Comparison of ENCODE assay signal across 8 cellular contexts in genomic region chr12:123634142-123634561, GRCh38. TPM values are rescaled to one million over a fixed set of nuclear protein-coding genes. Genes with fewer than 3 reads are reported as not detected.
DNase-seq lines count a peak whose midpoint lies in the region; ATAC-seq and TF ChIP-seq lines count a peak whose summit lies in the region.

No MANE protein-coding gene starts in this region.

- H3K4me3 Mint-ChIP-seq in progenitor cell of endocrine pancreas (ENCODE audit: low read depth): peak overlapping the region; percentile 99

- no peaks in the 10 kb centered on the region for H3K9me3 ChIP-seq in Panc1 (ENCODE audit: control insufficient read depth, insufficient read depth, low read depth, low read length)

- intact Hi-C loops in Panc1 (cut with micrococcal nuclease; ENCODE audit: unreplicated experiment): no loop called here

- no peaks in the 10 kb centered on the region for H3K27me3 ChIP-seq in Panc1 (ENCODE audit: control insufficient read depth, insufficient read depth, low read length)

- DNase-seq in Panc1 (ENCODE audit: low read depth, low spot score) (no peak), epithelial cell of esophagus (ENCODE audit: low read depth) (no peak), progenitor cell of endocrine pancreas (ENCODE audit: low spot score, unreplicated experiment) (no peak), retina (no peak), GM10248 (ENCODE audit: extremely low spot score) (no peak)

- no peaks in the 10 kb centered on the region for H3K9me3 Mint-ChIP-seq in progenitor cell of endocrine pancreas (ENCODE audit: low read depth)

- H3K27me3 Mint-ChIP-seq in progenitor cell of endocrine pancreas: no peaks in the 10 kb centered on the region

- H3K4me3 ChIP-seq in GM08714 (ENCODE audit: low read length) (peak overlapping the region; percentile 99), Panc1 (ENCODE audit: low read depth in 2 of 2, low read length in 2 of 2) (peak overlapping the region; percentile 97 to 99), epithelial cell of esophagus (ENCODE audit: low read length) (peak overlapping the region; percentile 62)

- peaks cover 5% of the 10 kb centered on the region; the same call in 1 of the 2 replicates for H3K4me1 ChIP-seq in Panc1 (ENCODE audit: control insufficient read depth, insufficient read depth, low read length)

- H3K4me1 Mint-ChIP-seq in progenitor cell of endocrine pancreas (ENCODE audit: low read depth): peaks cover 14% of the 10 kb centered on the region

- peak overlapping the region; percentile 86 for H3K27ac ChIP-seq in Panc1 (ENCODE audit: low read length)

- H3K36me3 Mint-ChIP-seq in progenitor cell of endocrine pancreas (ENCODE audit: insufficient read depth): peaks cover 9% of the 10 kb centered on the region

- H3K27ac Mint-ChIP-seq in progenitor cell of endocrine pancreas: peak overlapping the region; percentile 99

- CTCF ChIA-PET in Panc1 (lab: Charles Lee) (no interaction called here), GM10248 (lab: Yijun Ruan, JAX) (interaction anchor here (0.8 to 1.2 kb wide), 5 partner anchors 10 to 350 kb away, joined by 3 to 4 read pairs (median 3); partner anchors contain the start of gene ATP6V0A2)

- in situ Hi-C loops in Panc1 (cut with HindIII; ENCODE audit: low pct_unique_long_range_greater_than_20kb, low sequenced_read_pairs): no loop called here

- TSS peak; percentile 97 for BruUV-seq in Panc1 (replicated peaks; lab: Mats Ljungman, UMichigan)

- POLR2A ChIA-PET in Panc1 (lab: Charles Lee): interaction anchor here (0.6 to 1.1 kb wide), 2 partner anchors 31 to 48 kb away, joined by 3 to 7 read pairs; no protein-coding TSS in a partner anchor
- POLR2A ChIA-PET in GM10248 (lab: Yijun Ruan, JAX): no interaction called here

- ATAC-seq in Panc1: 0 out of 2 replicates have a peak, but pooled peaks have one; percentile 5
- no peak for ATAC-seq in HG03521 (IDR thresholded peaks at IDR 0.05; ENCODE audit: unreplicated experiment)
- ATAC-seq in HG03520 (IDR thresholded peaks at IDR 0.05; ENCODE audit: unreplicated experiment): no peak

- peaks cover 5% of the 10 kb centered on the region; the same call in 1 of the 2 replicates for H3K36me3 ChIP-seq in Panc1 (ENCODE audit: control insufficient read depth, insufficient read depth, low read length)

- TF ChIP-seq CTCF in Panc1 (IDR thresholded peaks at IDR 0.05) (no peak), epithelial cell of esophagus (IDR thresholded peaks at IDR 0.05; ENCODE audit: insufficient read depth, low read depth, low read length, missing control alignments) (no peak), progenitor cell of endocrine pancreas (IDR thresholded peaks at IDR 0.05; ENCODE audit: unreplicated experiment) (no peak), GM10248 (IDR thresholded peaks at IDR 0.05; ENCODE audit: control extremely low read depth, extremely low read depth, low read depth, missing control alignments) (no peak)

RNA-seq across cellular contexts. Expression of gene GTF2H3, which starts 0.5 kb away (rescaled TPM):
- total RNA-seq in Panc1 (2021; ENCODE audit: unreplicated experiment) (40.7 TPM), progenitor cell of endocrine pancreas (32.7 and 34.8 TPM in 2 replicates)
- polyA plus RNA-seq in Panc1 (2012; ENCODE audit: insufficient read length): 21.7 TPM

RNA-seq across cellular contexts. Expression of gene EIF2B1, which starts 0.7 kb away (rescaled TPM):
- total RNA-seq in Panc1 (2021; ENCODE audit: unreplicated experiment): 49.4 TPM
- polyA plus RNA-seq in Panc1 (2012; ENCODE audit: insufficient read length): 40.8 TPM
- total RNA-seq in progenitor cell of endocrine pancreas: 46.8 and 48.4 TPM in 2 replicates

RNA-seq across cellular contexts. Expression of gene DDX55, which starts 32.3 kb away (rescaled TPM):
- total RNA-seq in Panc1 (2021; ENCODE audit: unreplicated experiment) (46.3 TPM), progenitor cell of endocrine pancreas (33.0 and 33.5 TPM in 2 replicates)
- polyA plus RNA-seq in Panc1 (2012; ENCODE audit: insufficient read length): 39.4 TPM

RNA-seq across cellular contexts. Expression of gene TCTN2, which starts 36.8 kb away (rescaled TPM):
- total RNA-seq in Panc1 (2021; ENCODE audit: unreplicated experiment): 14.7 TPM
- 16.7 TPM for polyA plus RNA-seq in Panc1 (2012; ENCODE audit: insufficient read length)
- 35.5 and 37.6 TPM in 2 replicates for total RNA-seq in progenitor cell of endocrine pancreas

RNA-seq across cellular contexts. Expression of gene TMED2, which starts 49.8 kb away (rescaled TPM):
- total RNA-seq in Panc1 (2021; ENCODE audit: unreplicated experiment): 282 TPM
- 189 TPM for polyA plus RNA-seq in Panc1 (2012; ENCODE audit: insufficient read length)
- 178 and 188 TPM in 2 replicates for total RNA-seq in progenitor cell of endocrine pancreas
